In genomic region chr1:104946558-104947210, GRCh38 we compare ENCODE assay signal across 34 cellular contexts.
"Had no signal": no experiment of that assay in that cellular context is flagged by ENCODE, and none has a peak within 500 bp of the region (broad histone marks: within the 10 kb centered on the region; RNA-seq: fewer than 3 reads in every experiment).

No MANE protein-coding gene starts in this region.

- H3K27me3 ChIP-seq: brain microvascular endothelial cell, cardiac muscle cell, colonic mucosa had no signal

- H2AFZ ChIP-seq: PC-9 had no signal

- H3K9me3 ChIP-seq: colonic mucosa had no signal

- H3K27me3 Mint-ChIP-seq: activated B cell treated with CpG ODN at 0.5 μM for 24 hours; activated CD4-positive, alpha-beta memory T cell treated with anti-CD3 and anti-CD28 coated beads for 36 hours; activated naive CD8-positive, alpha-beta T cell treated with anti-CD3 and anti-CD28 coated beads for 36 hours; central memory CD8-positive, alpha-beta T cell had no signal

- H3K4me1 Mint-ChIP-seq: activated B cell treated with CpG ODN at 0.5 μM for 24 hours; activated naive CD8-positive, alpha-beta T cell treated with anti-CD3 and anti-CD28 coated beads for 36 hours; central memory CD8-positive, alpha-beta T cell had no signal

- H3K36me3 Mint-ChIP-seq: activated CD4-positive, alpha-beta memory T cell treated with anti-CD3 and anti-CD28 coated beads for 36 hours; activated naive CD8-positive, alpha-beta T cell treated with anti-CD3 and anti-CD28 coated beads for 36 hours had no signal

- ATAC-seq: Right ventricle myocardium inferior, SK-N-SH treated with all-trans-retinoic acid at 6 μM for 48 hours had no signal

- H3K4me3 Mint-ChIP-seq: activated B cell treated with CpG ODN at 0.5 μM for 24 hours; activated CD4-positive, alpha-beta memory T cell treated with anti-CD3 and anti-CD28 coated beads for 36 hours; activated naive CD8-positive, alpha-beta T cell treated with anti-CD3 and anti-CD28 coated beads for 36 hours; central memory CD8-positive, alpha-beta T cell had no signal

- H3K27ac Mint-ChIP-seq: activated B cell treated with CpG ODN at 0.5 μM for 24 hours; activated CD4-positive, alpha-beta memory T cell treated with anti-CD3 and anti-CD28 coated beads for 36 hours; activated naive CD8-positive, alpha-beta T cell treated with anti-CD3 and anti-CD28 coated beads for 36 hours had no signal

- H3K36me3 ChIP-seq: brain microvascular endothelial cell, cardiac muscle cell, colonic mucosa had no signal

- H3K27ac ChIP-seq: brain microvascular endothelial cell, cardiac muscle cell, colonic mucosa, PC-9, RWPE1, VCaP had no signal

- DNase-seq: activated B cell treated with CpG ODN at 0.5 μM for 24 hours; activated CD4-positive, alpha-beta memory T cell treated with anti-CD3 and anti-CD28 coated beads for 36 hours; activated CD4-positive, alpha-beta T cell treated with anti-CD3 and anti-CD28 coated beads for 4 hours; activated CD4-positive, alpha-beta T cell treated with anti-CD3 and anti-CD28 coated beads, Interleukin-2, amount 50 U/mL, for 1 hour; activated CD4-positive, CD25-positive, alpha-beta regulatory T cell treated with anti-CD3 and anti-CD28 coated beads, Interleukin-2, amount 50 U/mL, for 72 hours; activated CD8-positive, alpha-beta memory T cell treated with anti-CD3 and anti-CD28 coated beads, Interleukin-2, amount 50 U/mL, for 4 hours; activated effector memory CD4-positive, alpha-beta T cell treated with Interleukin-2 at 50 U/mL for 16 hours; activated naive CD4-positive, alpha-beta T cell; activated naive CD4-positive, alpha-beta T cell treated with anti-CD3 and anti-CD28 coated beads, Interleukin-2, amount 50 U/mL, for 16 hours; activated naive CD8-positive, alpha-beta T cell treated with anti-CD3 and anti-CD28 coated beads for 36 hours; activated T-cell treated with anti-CD3 and anti-CD28 coated beads for 4 hours; activated T-cell treated with anti-CD3 and anti-CD28 coated beads, Interleukin-2, amount 50 U/mL, for 48 hours; amniotic stem cell; aorta; brain microvascular endothelial cell; colonic mucosa; NCI-H1105; NCI-H1417 treated with DMSO at 0.1 percent for 48 hours; NCI-H1930; NCI-H2081 treated with DMSO at 0.1 percent for 48 hours; NCI-H226; NCI-H524 treated with DMSO at 0.1 percent for 48 hours; PC-9; SIG-M5; SW 1271; T-helper 1 cell; T-helper 2 cell; T-helper 9 cell had no signal

- H3K4me2 ChIP-seq: PC-9 had no signal

- H3K4me3 ChIP-seq: cardiac muscle cell, colonic mucosa, PC-9 had no signal
